8 cellular contexts compared by ENCODE assay signal in the genomic region with DNA sequence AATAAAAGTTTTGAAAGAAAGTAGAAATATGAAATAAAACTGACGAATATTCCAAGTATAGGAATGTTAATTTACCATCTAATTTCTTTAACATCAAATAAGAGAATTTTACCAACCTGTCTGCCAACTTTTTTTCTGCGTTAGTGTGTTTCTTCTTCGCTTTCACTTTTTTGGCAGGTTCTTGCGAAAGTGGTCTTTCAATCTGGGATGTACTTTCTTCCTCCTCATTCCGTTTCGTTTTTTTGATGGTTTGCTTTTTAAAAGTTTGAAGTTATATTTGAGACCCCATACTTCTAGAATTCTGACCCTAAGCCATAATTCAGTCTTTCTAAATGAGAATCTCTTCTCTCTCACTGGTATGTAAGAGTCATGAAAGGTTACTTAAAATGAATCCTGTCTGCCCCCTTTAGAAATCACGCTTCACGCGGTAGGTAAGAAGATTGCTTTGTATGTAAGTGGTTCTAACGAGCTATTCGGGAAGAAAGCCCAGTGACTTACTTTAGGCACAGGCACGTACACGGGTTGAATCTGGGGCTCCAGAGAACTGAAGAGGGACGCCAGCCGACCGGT. TPM values are rescaled to one million over a fixed set of nuclear protein-coding genes. Genes with fewer than 3 reads are reported as not detected.
DNase-seq lines count a peak whose midpoint lies in the region; ATAC-seq, FAIRE-seq and TF ChIP-seq lines count a peak whose summit lies in the region.

No MANE protein-coding gene starts in this region.

- in situ Hi-C loops in HAP-1 (cut with MboI; ENCODE audit: low sequenced_read_pairs), result no loop called here

- H3K27me3 ChIP-seq in HAP-1 (ENCODE audit: low read depth), result no peaks in the 10 kb centered on the region
- H3K27me3 ChIP-seq in astrocyte (ENCODE audit: insufficient read depth, low read length), result no peaks in the 10 kb centered on the region
- H3K27me3 ChIP-seq in iPS-20b (ENCODE audit: insufficient read depth, low read length), result no peaks in the 10 kb centered on the region

- peaks cover 31% of the 10 kb centered on the region for H3K36me3 ChIP-seq in HAP-1 (replicated peaks)
- H3K36me3 ChIP-seq in astrocyte (ENCODE audit: insufficient read depth, low read length), result peaks cover 19% of the 10 kb centered on the region
- H3K36me3 ChIP-seq in iPS-20b (ENCODE audit: insufficient read depth, low read depth, low read length), result peaks cover 45% of the 10 kb centered on the region

- H3K4me1 ChIP-seq in HAP-1 (peaks cover 3% of the 10 kb centered on the region; the same call in 1 of the 2 replicates), astrocyte (ENCODE audit: insufficient read depth, low read length) (peaks cover 3% of the 10 kb centered on the region), iPS-20b (ENCODE audit: insufficient read depth, low read length) (peaks cover 5% of the 10 kb centered on the region; the same call in 1 of the 2 replicates)

- H3K9ac ChIP-seq in astrocyte (ENCODE audit: low read length) (peak overlapping the region; percentile 91), iPS-20b (ENCODE audit: low read depth, low read length) (peak overlapping the region; percentile 96)

- FAIRE-seq in astrocyte (lab: Jason Lieb, UNC), result no peak

- peaks cover 2% of the 10 kb centered on the region for H3K36me3 Mint-ChIP-seq in astrocyte (ENCODE audit: low read depth, unreplicated experiment)

- H3K4me2 ChIP-seq in astrocyte (ENCODE audit: low read length), result peak overlapping the region; percentile 88

- H3K9me3 ChIP-seq in HAP-1 (no peaks in the 10 kb centered on the region), astrocyte (ENCODE audit: insufficient read depth, low read depth, low read length) (no peaks in the 10 kb centered on the region), iPS-20b (ENCODE audit: insufficient read depth, low read depth, low read length) (no peaks in the 10 kb centered on the region)

- H3K79me2 ChIP-seq in astrocyte (ENCODE audit: insufficient read depth, low read length), result peaks cover 48% of the 10 kb centered on the region

- no peaks in the 10 kb centered on the region for H3K9me3 Mint-ChIP-seq in astrocyte (ENCODE audit: unreplicated experiment)

- H2AFZ ChIP-seq in astrocyte (ENCODE audit: low read depth, low read length), result peak overlapping the region; percentile 93

- H3K4me3 ChIP-seq in HAP-1, result peak overlapping the region; percentile 70
- H3K4me3 ChIP-seq in astrocyte (ENCODE audit: insufficient read depth, low read depth, low read length), result peak overlapping the region; percentile 91
- H3K4me3 ChIP-seq in iPS-20b (ENCODE audit: low read length), result peak overlapping the region; percentile 98

- H3K27ac ChIP-seq in astrocyte (ENCODE audit: low read depth, low read length), result peak overlapping the region; percentile 85
- peak overlapping the region; percentile 37 for H3K27ac ChIP-seq in iPS-20b (ENCODE audit: low read length)

- H3K27ac Mint-ChIP-seq in astrocyte (ENCODE audit: unreplicated experiment), result peak overlapping the region; percentile 92

- TF ChIP-seq CTCF in astrocyte (IDR thresholded peaks at IDR 0.05; ENCODE audit: insufficient read depth, low read depth, low read length), result no peak

- H3K4me1 Mint-ChIP-seq in astrocyte (ENCODE audit: low read depth, unreplicated experiment), result peaks cover 3% of the 10 kb centered on the region

- peaks cover 17% of the 10 kb centered on the region for H4K20me1 ChIP-seq in astrocyte (ENCODE audit: insufficient read depth, low read length)

- H3K27me3 Mint-ChIP-seq in astrocyte (ENCODE audit: low read depth, unreplicated experiment), result no peaks in the 10 kb centered on the region

- DNase-seq in NCI-H748 (lab: John Stamatoyannopoulos, UW; ENCODE audit: unreplicated experiment), result peak; percentile 67
- DNase-seq in NCI-H748 treated with DMSO at 0.1 percent for 48 hours (lab: John Stamatoyannopoulos, UW), result no peak
- peak in 1 of 2 experiments; percentile 57 for DNase-seq in HAP-1 (ENCODE audit: low spot score in 2 of 2)
- DNase-seq in MV-4-11 (lab: John Stamatoyannopoulos, UW), result peak; percentile 53
- peak; percentile 66 for DNase-seq in astrocyte (ENCODE audit: low read depth)
- DNase-seq in stimulated activated naive CD8-positive, alpha-beta T cell treated with anti-CD3 and anti-CD28 coated beads, Interleukin-15, Interleukin-2, amounts not matched to agents 100 U/mL and 50 U/mL, for 24 hours, result no peak
- DNase-seq in left lobe of liver (ENCODE audit: low spot score), result no peak

- H3K4me3 Mint-ChIP-seq in astrocyte (ENCODE audit: unreplicated experiment), result peak overlapping the region; percentile 97

- ATAC-seq in stimulated activated naive CD8-positive, alpha-beta T cell treated with anti-CD3 and anti-CD28 coated beads, Interleukin-15, Interleukin-2, amounts not matched to agents 100 U/mL and 50 U/mL, for 24 hours, result peak; percentile 51
- no peak for ATAC-seq in left lobe of liver

RNA-seq across cellular contexts. Expression of gene RBM34, which starts 0.6 kb away (rescaled TPM):
- total RNA-seq in astrocyte (102 and 129 TPM in 2 replicates), left lobe of liver (26.1 TPM)

RNA-seq across cellular contexts. Expression of gene TOMM20, which starts 31.8 kb away (rescaled TPM):
- total RNA-seq in astrocyte (136 and 143 TPM in 2 replicates), left lobe of liver (48.7 TPM)

Comparison
In these comparisons a context has a peak if more than half of its experiments do, and no peak if none do; other contexts are left out.
1. DNase-seq: peak in NCI-H748 (single experiment), MV-4-11 (single experiment) and astrocyte (single experiment); none in NCI-H748 treated with DMSO at 0.1 percent for 48 hours (single experiment), stimulated activated naive CD8-positive, alpha-beta T cell treated with anti-CD3 and anti-CD28 coated beads, Interleukin-15, Interleukin-2, amounts not matched to agents 100 U/mL and 50 U/mL, for 24 hours (single experiment) and left lobe of liver (single experiment).
2. Peak in every context shown above with its lines, with median percentiles within 50 percentile points of each other: H3K4me3 ChIP-seq.